17 cellular contexts compared by ENCODE assay signal in the genomic region with DNA sequence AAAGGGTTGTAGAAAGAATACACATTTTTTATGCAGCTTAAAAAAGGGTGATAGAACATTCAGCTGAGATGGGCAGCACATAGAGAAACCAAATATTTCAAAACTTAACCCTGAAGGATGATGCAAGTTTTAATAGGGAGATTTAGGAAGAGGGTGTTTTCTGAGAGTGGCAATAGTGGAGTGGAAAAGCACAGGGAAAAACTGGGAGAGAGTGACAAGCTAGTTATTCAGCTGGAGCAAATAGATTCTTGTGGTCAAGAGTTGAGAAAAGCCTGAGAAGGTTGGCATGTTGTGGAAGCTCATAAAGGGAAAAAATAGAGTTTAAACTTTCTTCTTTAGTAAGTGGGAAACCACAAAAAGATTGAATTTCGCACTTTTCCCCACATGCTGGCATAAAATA.
"Had no signal": no experiment of that assay in that cellular context is flagged by ENCODE, and none has a peak within 500 bp of the region (broad histone marks: within the 10 kb centered on the region; RNA-seq: fewer than 3 reads in every experiment).

No MANE protein-coding gene starts in this region.

- DNase-seq: activated B cell treated with CpG ODN at 0.5 μM for 24 hours; activated CD4-positive, alpha-beta T cell treated with anti-CD3 and anti-CD28 coated beads for 48 hours; activated CD8-positive, alpha-beta T cell treated with anti-CD3 and anti-CD28 coated beads for 36 hours; activated effector memory CD4-positive, alpha-beta T cell treated with Interleukin-2 at 50 U/mL for 16 hours; activated naive CD8-positive, alpha-beta T cell treated with anti-CD3 and anti-CD28 coated beads, Interleukin-2, amount 10 ng/mL, durations not matched to agents 7 days and 5 days; activated T-cell treated with anti-CD3 and anti-CD28 coated beads, Interleukin-2, amount 50 U/mL, for 4 hours; aorta; islet precursor cell; left ventricle myocardium inferior; mucosa of descending colon; natural killer cell; small intestine; SW 1271; testis; upper lobe of left lung had no signal

- H3K4me3 ChIP-seq: hepatocyte, left ventricle myocardium inferior, mucosa of descending colon, right atrium auricular region, testis, upper lobe of left lung had no signal

- ATAC-seq: activated CD8-positive, alpha-beta T cell treated with anti-CD3 and anti-CD28 coated beads for 36 hours; activated T-cell treated with anti-CD3 and anti-CD28 coated beads, Interleukin-2, amount 50 U/mL, for 4 hours; mucosa of descending colon; natural killer cell had no signal
